Comparison of ENCODE assay signal across 1 cellular context in the genomic region with DNA sequence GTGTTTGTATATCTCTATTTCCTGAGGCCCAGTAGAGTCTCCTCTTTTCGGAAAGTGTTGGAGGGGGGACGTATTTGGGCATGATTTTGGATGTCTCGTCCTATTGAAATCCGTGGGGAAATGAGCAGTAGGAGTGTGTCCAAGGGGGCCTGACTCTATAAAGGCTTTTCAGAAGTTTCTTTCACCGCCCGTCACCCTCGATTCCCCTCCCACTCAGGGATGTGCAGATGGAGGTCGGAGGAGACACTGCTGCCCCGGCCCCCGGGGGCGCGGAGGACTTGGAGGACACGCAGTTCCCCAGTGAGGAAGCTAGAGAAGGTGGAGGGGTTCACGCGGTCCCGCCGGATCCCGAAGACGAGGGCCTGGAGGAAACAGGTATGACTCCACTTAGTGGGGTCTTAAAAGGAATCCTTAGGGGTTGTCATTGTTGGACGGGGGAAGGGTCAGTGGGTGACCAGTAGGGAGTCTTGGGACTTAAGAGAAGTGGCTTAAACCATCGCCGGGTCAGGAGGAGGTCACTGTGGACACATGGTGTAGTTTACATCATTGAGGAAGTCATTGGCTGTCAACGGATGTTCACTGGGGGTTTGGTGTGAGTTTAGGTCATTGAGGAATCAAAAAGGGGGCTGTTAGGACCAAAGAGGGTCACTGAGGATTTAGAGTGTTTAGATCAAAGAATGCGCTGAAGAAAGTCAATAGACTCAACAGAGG.
TF ChIP-seq lines count a peak whose summit lies in the region.

No MANE protein-coding gene starts in this region.

TF ChIP-seq in HepG2, 621 proteins besides CTCF, POLR2A, EP300 and RAD21 (continued from another document and continues in another):
- TF ChIP-seq ZNF101 (CRISPR knock-in tag; IDR thresholded peaks at IDR 0.05; ENCODE audit: borderline replicate concordance, low read depth) (no peak), KMT2A (CRISPR knock-in tag; IDR thresholded peaks at IDR 0.05) (no peak), NR2C2 (CRISPR knock-in tag; IDR thresholded peaks at IDR 0.05; ENCODE audit: borderline replicate concordance) (0 out of 2 replicates have a peak, but pooled peaks have one; percentile 7), ZNF552 (CRISPR knock-in tag; IDR thresholded peaks at IDR 0.05; ENCODE audit: borderline replicate concordance) (no peak), NFATC3 (CRISPR knock-in tag; IDR thresholded peaks at IDR 0.05) (no peak), ZBTB2 (CRISPR knock-in tag; IDR thresholded peaks at IDR 0.05; ENCODE audit: low read depth) (peak; percentile 8; the same call in 1 of the 2 replicates), SRF (IDR thresholded peaks at IDR 0.05; ENCODE audit: low read depth, low read length) (no peak), RNF2 (conservative IDR thresholded peaks at IDR 0.05; ENCODE audit: low read depth) (no peak), FOXK1 (CRISPR knock-in tag; IDR thresholded peaks at IDR 0.05; ENCODE audit: borderline replicate concordance, low read depth) (no peak), ZNF713 (CRISPR knock-in tag; IDR thresholded peaks at IDR 0.05) (0 out of 2 replicates have a peak, but pooled peaks have one; percentile 8), CCAR2 (optimal IDR thresholded peaks at IDR 0.05; ENCODE audit: low read depth, low read length) (no peak), ZNF589 (CRISPR knock-in tag; conservative IDR thresholded peaks at IDR 0.05) (no peak), KLF11 (CRISPR knock-in tag; IDR thresholded peaks at IDR 0.05) (no peak), ZNF749 (CRISPR knock-in tag; IDR thresholded peaks at IDR 0.05; ENCODE audit: borderline replicate concordance) (no peak), WIZ (CRISPR knock-in tag; IDR thresholded peaks at IDR 0.05) (no peak), TMF1 (CRISPR knock-in tag; IDR thresholded peaks at IDR 0.05; ENCODE audit: low read depth) (no peak), ZNF264 (CRISPR knock-in tag; IDR thresholded peaks at IDR 0.05) (no peak), ZNF891 (CRISPR knock-in tag; IDR thresholded peaks at IDR 0.05) (0 out of 2 replicates have a peak, but pooled peaks have one; percentile 47), RARA (CRISPR knock-in tag; IDR thresholded peaks at IDR 0.05) (0 out of 2 replicates have a peak, but pooled peaks have one; percentile 35), CEBPZ (IDR thresholded peaks at IDR 0.05; ENCODE audit: low read length) (no peak), MYC (CRISPR knock-in tag; IDR thresholded peaks at IDR 0.05; ENCODE audit: borderline replicate concordance) (peak; percentile 2; the same call in 1 of the 2 replicates), ZNF317 (CRISPR knock-in tag; IDR thresholded peaks at IDR 0.05) (peak; percentile 14), MEIS2 (CRISPR knock-in tag; IDR thresholded peaks at IDR 0.05) (no peak), CREB1 (IDR thresholded peaks at IDR 0.05) (no peak), CREB1 (CRISPR knock-in tag; IDR thresholded peaks at IDR 0.05) (no peak), MTF2 (CRISPR knock-in tag; IDR thresholded peaks at IDR 0.05; ENCODE audit: borderline replicate concordance) (0 out of 2 replicates have a peak, but pooled peaks have one; percentile 23), MBNL3 (CRISPR knock-in tag; conservative IDR thresholded peaks at IDR 0.05) (no peak), SP4 (CRISPR knock-in tag; IDR thresholded peaks at IDR 0.05) (no peak), UBTF (CRISPR knock-in tag; IDR thresholded peaks at IDR 0.05) (no peak), ZNF639 (CRISPR knock-in tag; conservative IDR thresholded peaks at IDR 0.05) (no peak), RELA (CRISPR knock-in tag; IDR thresholded peaks at IDR 0.05) (no peak), ZNF235 (CRISPR knock-in tag; IDR thresholded peaks at IDR 0.05; ENCODE audit: borderline replicate concordance) (0 out of 2 replicates have a peak, but pooled peaks have one; percentile 29), ZBTB7A (CRISPR knock-in tag; IDR thresholded peaks at IDR 0.05) (no peak), NCOA5 (CRISPR knock-in tag; IDR thresholded peaks at IDR 0.05) (no peak), ZNF124 (CRISPR knock-in tag; IDR thresholded peaks at IDR 0.05) (no peak), ZNF274 (CRISPR knock-in tag; IDR thresholded peaks at IDR 0.05) (no peak; the same call in 1 of the 2 replicates), XRCC5 (optimal IDR thresholded peaks at IDR 0.05; ENCODE audit: low read length) (no peak), ZNF776 (CRISPR knock-in tag; IDR thresholded peaks at IDR 0.05) (peak; percentile 51; the same call in 1 of the 2 replicates), ZFP37 (CRISPR knock-in tag; IDR thresholded peaks at IDR 0.05; ENCODE audit: borderline replicate concordance) (no peak), ZBTB38 (CRISPR knock-in tag; IDR thresholded peaks at IDR 0.05) (no peak), USF2 (IDR thresholded peaks at IDR 0.05; ENCODE audit: low read depth, low read length) (no peak), USF2 (CRISPR knock-in tag; IDR thresholded peaks at IDR 0.05; ENCODE audit: borderline replicate concordance) (no peak), NRL (CRISPR knock-in tag; IDR thresholded peaks at IDR 0.05; ENCODE audit: borderline replicate concordance) (no peak)
- TF ChIP-seq, protein P1, sequence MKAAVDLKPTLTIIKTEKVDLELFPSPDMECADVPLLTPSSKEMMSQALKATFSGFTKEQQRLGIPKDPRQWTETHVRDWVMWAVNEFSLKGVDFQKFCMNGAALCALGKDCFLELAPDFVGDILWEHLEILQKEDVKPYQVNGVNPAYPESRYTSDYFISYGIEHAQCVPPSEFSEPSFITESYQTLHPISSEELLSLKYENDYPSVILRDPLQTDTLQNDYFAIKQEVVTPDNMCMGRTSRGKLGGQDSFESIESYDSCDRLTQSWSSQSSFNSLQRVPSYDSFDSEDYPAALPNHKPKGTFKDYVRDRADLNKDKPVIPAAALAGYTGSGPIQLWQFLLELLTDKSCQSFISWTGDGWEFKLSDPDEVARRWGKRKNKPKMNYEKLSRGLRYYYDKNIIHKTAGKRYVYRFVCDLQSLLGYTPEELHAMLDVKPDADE (CRISPR knock-in tag; IDR thresholded peaks at IDR 0.05), result no peak
- TF ChIP-seq, protein P2, sequence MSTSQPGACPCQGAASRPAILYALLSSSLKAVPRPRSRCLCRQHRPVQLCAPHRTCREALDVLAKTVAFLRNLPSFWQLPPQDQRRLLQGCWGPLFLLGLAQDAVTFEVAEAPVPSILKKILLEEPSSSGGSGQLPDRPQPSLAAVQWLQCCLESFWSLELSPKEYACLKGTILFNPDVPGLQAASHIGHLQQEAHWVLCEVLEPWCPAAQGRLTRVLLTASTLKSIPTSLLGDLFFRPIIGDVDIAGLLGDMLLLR (CRISPR knock-in tag; IDR thresholded peaks at IDR 0.05), result 0 out of 2 replicates have a peak, but pooled peaks have one; percentile 30
- TF ChIP-seq, protein P3, sequence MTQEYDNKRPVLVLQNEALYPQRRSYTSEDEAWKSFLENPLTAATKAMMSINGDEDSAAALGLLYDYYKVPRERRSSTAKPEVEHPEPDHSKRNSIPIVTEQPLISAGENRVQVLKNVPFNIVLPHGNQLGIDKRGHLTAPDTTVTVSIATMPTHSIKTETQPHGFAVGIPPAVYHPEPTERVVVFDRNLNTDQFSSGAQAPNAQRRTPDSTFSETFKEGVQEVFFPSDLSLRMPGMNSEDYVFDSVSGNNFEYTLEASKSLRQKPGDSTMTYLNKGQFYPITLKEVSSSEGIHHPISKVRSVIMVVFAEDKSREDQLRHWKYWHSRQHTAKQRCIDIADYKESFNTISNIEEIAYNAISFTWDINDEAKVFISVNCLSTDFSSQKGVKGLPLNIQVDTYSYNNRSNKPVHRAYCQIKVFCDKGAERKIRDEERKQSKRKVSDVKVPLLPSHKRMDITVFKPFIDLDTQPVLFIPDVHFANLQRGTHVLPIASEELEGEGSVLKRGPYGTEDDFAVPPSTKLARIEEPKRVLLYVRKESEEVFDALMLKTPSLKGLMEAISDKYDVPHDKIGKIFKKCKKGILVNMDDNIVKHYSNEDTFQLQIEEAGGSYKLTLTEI (CRISPR knock-in tag; conservative IDR thresholded peaks at IDR 0.05), result no peak
- TF ChIP-seq, protein P4, sequence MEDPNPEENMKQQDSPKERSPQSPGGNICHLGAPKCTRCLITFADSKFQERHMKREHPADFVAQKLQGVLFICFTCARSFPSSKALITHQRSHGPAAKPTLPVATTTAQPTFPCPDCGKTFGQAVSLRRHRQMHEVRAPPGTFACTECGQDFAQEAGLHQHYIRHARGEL (CRISPR knock-in tag; IDR thresholded peaks at IDR 0.05), result 0 out of 2 replicates have a peak, but pooled peaks have one; percentile 53
- TF ChIP-seq, protein P5, sequence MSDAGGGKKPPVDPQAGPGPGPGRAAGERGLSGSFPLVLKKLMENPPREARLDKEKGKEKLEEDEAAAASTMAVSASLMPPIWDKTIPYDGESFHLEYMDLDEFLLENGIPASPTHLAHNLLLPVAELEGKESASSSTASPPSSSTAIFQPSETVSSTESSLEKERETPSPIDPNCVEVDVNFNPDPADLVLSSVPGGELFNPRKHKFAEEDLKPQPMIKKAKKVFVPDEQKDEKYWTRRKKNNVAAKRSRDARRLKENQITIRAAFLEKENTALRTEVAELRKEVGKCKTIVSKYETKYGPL (CRISPR knock-in tag; IDR thresholded peaks at IDR 0.05), result no peak
